In the genomic region with DNA sequence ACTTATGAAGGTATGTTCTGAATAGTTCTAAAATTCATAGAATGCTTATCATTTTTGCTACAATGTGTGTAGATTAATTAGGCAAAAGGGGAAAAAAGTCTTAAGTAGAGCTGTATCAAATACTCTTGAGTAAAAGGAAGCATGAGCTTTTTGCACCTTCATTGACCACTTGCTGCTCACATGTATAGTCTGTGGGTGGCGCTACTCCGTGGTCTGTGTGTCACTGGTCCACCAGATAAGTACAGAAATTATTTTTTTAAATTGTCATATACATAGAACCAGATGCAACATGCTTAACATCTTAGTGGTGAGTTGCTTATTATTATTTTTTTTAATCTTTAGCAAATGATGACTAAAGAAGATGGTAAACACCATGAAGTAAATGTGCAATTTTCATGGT, we compare ENCODE assay signal across 1 cellular context.
TF ChIP-seq lines count a peak whose summit lies in the region.

No MANE protein-coding gene starts in this region.

TF ChIP-seq in H1, 55 proteins besides CTCF, POLR2A, EP300 and RAD21:
- no peak for TF ChIP-seq RFX5 (IDR thresholded peaks at IDR 0.05; ENCODE audit: borderline replicate concordance, low read depth, low read length)
- no peak for TF ChIP-seq CEBPB (IDR thresholded peaks at IDR 0.05; ENCODE audit: low read depth, low read length)
- no peak for TF ChIP-seq BCL11A (IDR thresholded peaks at IDR 0.05; ENCODE audit: low read depth in 2 of 2, low read length in 2 of 2)
- no peak for TF ChIP-seq JUND (IDR thresholded peaks at IDR 0.05; ENCODE audit: low read length)
- TF ChIP-seq GABPA (IDR thresholded peaks at IDR 0.05; ENCODE audit: borderline replicate concordance, insufficient read depth, low read length): no peak
- no peak for TF ChIP-seq SAP30 (IDR thresholded peaks at IDR 0.05; ENCODE audit: insufficient read depth, insufficient replicate concordance, low read length)
- TF ChIP-seq POLR2AphosphoS5 (IDR thresholded peaks at IDR 0.05; ENCODE audit: low read depth, low read length): no peak
- TF ChIP-seq KDM4A (IDR thresholded peaks at IDR 0.05; ENCODE audit: low read depth, low read length, severe bottlenecking): no peak
- TF ChIP-seq PHF8 (conservative IDR thresholded peaks at IDR 0.05; ENCODE audit: low read depth, low read length): no peak
TF ChIP-seq in H1: peak in this region for 0.
